ENCODE assay signal across 8 cellular contexts in the genomic region with DNA sequence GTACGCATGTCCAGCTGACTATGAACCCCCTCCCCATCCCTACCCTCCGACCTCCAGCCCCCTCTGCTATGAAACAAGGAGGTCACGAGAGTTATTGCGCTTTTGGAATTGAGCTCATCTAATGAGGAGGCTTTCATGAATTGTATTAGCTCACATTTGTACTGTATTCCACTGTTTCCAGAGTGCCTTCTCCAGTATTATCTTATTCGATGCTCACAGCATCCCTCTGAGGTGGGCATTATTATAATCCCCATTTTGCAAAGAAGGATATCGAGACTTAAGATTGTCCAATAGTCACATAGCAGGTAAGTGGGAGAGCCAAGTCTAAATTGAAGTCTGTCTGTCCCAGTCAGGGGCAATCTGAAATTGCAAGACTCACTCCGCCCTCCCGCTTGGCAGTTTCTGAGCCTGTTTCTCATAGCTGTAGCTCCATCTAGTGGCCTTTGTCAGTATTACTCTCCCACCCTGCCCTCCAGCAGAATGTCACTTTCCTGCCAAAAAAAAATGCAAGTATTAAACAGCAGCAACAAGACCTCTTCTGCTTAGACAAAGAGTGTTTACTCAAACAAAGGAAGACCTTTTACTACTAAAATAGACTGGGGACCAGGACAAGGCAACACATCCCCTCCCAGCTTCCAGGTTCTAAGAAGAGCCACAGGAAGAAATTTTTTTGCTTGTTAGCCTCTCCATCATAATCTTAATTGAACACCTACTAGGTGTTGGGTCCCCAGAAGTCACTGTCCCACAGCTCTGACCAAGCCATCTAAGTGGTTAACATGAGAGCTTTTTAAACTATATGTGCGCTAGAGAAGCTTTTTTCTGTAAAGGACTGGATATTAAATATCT. TPM values are rescaled to one million over a fixed set of nuclear protein-coding genes. Genes with fewer than 3 reads are reported as not detected.
DNase-seq lines count a peak whose midpoint lies in the region; ATAC-seq and TF ChIP-seq lines count a peak whose summit lies in the region.

No MANE protein-coding gene starts in this region.

- H3K56ac ChIP-seq in mesendoderm (ENCODE audit: low read length) = no peak overlapping the region

- H2BK120ac ChIP-seq in mesendoderm (ENCODE audit: low read depth, low read length) = no peak overlapping the region

- DNase-seq in NCI-H748 treated with DMSO at 0.1 percent for 48 hours (lab: John Stamatoyannopoulos, UW) = peak; percentile 79
- DNase-seq in activated CD4-positive, alpha-beta memory T cell treated with anti-CD3 and anti-CD28 coated beads for 36 hours = peak; percentile 59
- DNase-seq in effector memory CD4-positive, alpha-beta T cell = peak in 2 of 3 donors; percentile 6 to 24
- peak; percentile 72 for DNase-seq in mesendoderm
- peak; percentile 73 for DNase-seq in stimulated activated CD8-positive, alpha-beta memory T cell treated with anti-CD3 and anti-CD28 coated beads, Interleukin-4, amount 100 ng/mL, for 48 hours

- peaks cover 12% of the 10 kb centered on the region for H3K27me3 ChIP-seq in DOHH2 (ENCODE audit: control insufficient read depth, low read length)
- no peaks in the 10 kb centered on the region for H3K27me3 ChIP-seq in effector memory CD4-positive, alpha-beta T cell (replicated peaks; ENCODE audit: control insufficient read depth, insufficient read depth, low read length, poor library complexity, severe bottlenecking)
- H3K27me3 ChIP-seq in mesendoderm (ENCODE audit: insufficient read depth, low read length, poor library complexity) = no peaks in the 10 kb centered on the region

- H2BK5ac ChIP-seq in mesendoderm (ENCODE audit: low read length) = no peak overlapping the region

- H3K4me1 ChIP-seq in DOHH2 (ENCODE audit: control insufficient read depth, low read length) (peaks cover 23% of the 10 kb centered on the region), mesendoderm (ENCODE audit: control insufficient read depth, low read depth, low read length) (no peaks in the 10 kb centered on the region)
- no peaks in the 10 kb centered on the region for H3K4me1 ChIP-seq in effector memory CD4-positive, alpha-beta T cell (ENCODE audit: control insufficient read depth, insufficient read depth, low read length, poor library complexity, severe bottlenecking)

- H3K79me2 ChIP-seq in DOHH2 (ENCODE audit: control insufficient read depth, low read length) (no peaks in the 10 kb centered on the region), mesendoderm (ENCODE audit: control insufficient read depth, insufficient read depth, low read length) (no peaks in the 10 kb centered on the region)

- H3K9me3 Mint-ChIP-seq in activated CD4-positive, alpha-beta memory T cell treated with anti-CD3 and anti-CD28 coated beads for 36 hours = no peaks in the 10 kb centered on the region

- POLR2A ChIA-PET in activated CD4-positive, alpha-beta memory T cell treated with anti-CD3 and anti-CD28 coated beads for 36 hours (lab: Charles Lee) = no interaction called here

- H2BK15ac ChIP-seq in mesendoderm (replicated peaks; ENCODE audit: low read depth) = no peak overlapping the region

- H4K8ac ChIP-seq in mesendoderm (ENCODE audit: low read depth, low read length) = no peak overlapping the region

- CTCF ChIA-PET in activated CD4-positive, alpha-beta memory T cell treated with anti-CD3 and anti-CD28 coated beads for 36 hours (lab: Charles Lee) = interaction anchor here (0.6 to 6.8 kb wide), 17 partner anchors 10 to 1153 kb away, joined by 3 to 83 read pairs (median 3); no protein-coding TSS in a partner anchor

- no peak overlapping the region for H3K4me2 ChIP-seq in DOHH2 (ENCODE audit: low read length)
- no peak overlapping the region for H3K4me2 ChIP-seq in mesendoderm (ENCODE audit: low read length)

- intact Hi-C loops in activated CD4-positive, alpha-beta memory T cell treated with anti-CD3 and anti-CD28 coated beads for 36 hours (cut with micrococcal nuclease) = loop anchor here (1.0 kb wide), 1 partner anchor 101 kb away; no protein-coding TSS in a partner anchor

- H3K4me1 Mint-ChIP-seq in activated CD4-positive, alpha-beta memory T cell treated with anti-CD3 and anti-CD28 coated beads for 36 hours (ENCODE audit: low read depth) = no peaks in the 10 kb centered on the region

- H3K36me3 ChIP-seq in DOHH2 (ENCODE audit: control insufficient read depth, low read length) (no peaks in the 10 kb centered on the region), mesendoderm (ENCODE audit: control insufficient read depth, insufficient read depth, low read length) (no peaks in the 10 kb centered on the region)
- no peaks in the 10 kb centered on the region for H3K36me3 ChIP-seq in effector memory CD4-positive, alpha-beta T cell (ENCODE audit: control insufficient read depth, insufficient read depth, low read length)

- WGBS in mesendoderm (ENCODE audit: extremely low coverage, insufficient coverage, low lambda C conversion rate) = no CpG with 5 or more reads among the region's 9 CpGs

- H3K27ac ChIP-seq in DOHH2 (ENCODE audit: low read depth, low read length) = no peak overlapping the region
- H3K27ac ChIP-seq in effector memory CD4-positive, alpha-beta T cell (ENCODE audit: insufficient read depth, low read length, poor library complexity, severe bottlenecking) = no peak overlapping the region
- H3K27ac ChIP-seq in mesendoderm (ENCODE audit: low read depth, low read length) = no peak overlapping the region

- H3K79me1 ChIP-seq in mesendoderm (ENCODE audit: low read length) = no peaks in the 10 kb centered on the region

- no peak overlapping the region for H3K18ac ChIP-seq in mesendoderm (ENCODE audit: low read length)

- H3K4me3 Mint-ChIP-seq in activated CD4-positive, alpha-beta memory T cell treated with anti-CD3 and anti-CD28 coated beads for 36 hours = no peak overlapping the region

- H3K27me3 Mint-ChIP-seq in activated CD4-positive, alpha-beta memory T cell treated with anti-CD3 and anti-CD28 coated beads for 36 hours = peaks cover 22% of the 10 kb centered on the region

- no peaks in the 10 kb centered on the region for H4K20me1 ChIP-seq in DOHH2 (ENCODE audit: control insufficient read depth, insufficient read depth, low read depth, low read length)

- TF ChIP-seq CTCF in DOHH2 (IDR thresholded peaks at IDR 0.05; ENCODE audit: low read depth, low read length, poor library complexity, severe bottlenecking) = peak; percentile 83

- H3K23ac ChIP-seq in mesendoderm (ENCODE audit: low read length) = no peak overlapping the region

- H3K27ac Mint-ChIP-seq in activated CD4-positive, alpha-beta memory T cell treated with anti-CD3 and anti-CD28 coated beads for 36 hours = no peak overlapping the region

- no peak overlapping the region for H2AK5ac ChIP-seq in mesendoderm (ENCODE audit: low read length)

- H4K5ac ChIP-seq in mesendoderm (ENCODE audit: low read length) = no peak overlapping the region

- H3K9me2 ChIP-seq in DOHH2 (replicated peaks; ENCODE audit: control insufficient read depth, low read length) = no peaks in the 10 kb centered on the region

- no peak overlapping the region for H3K4ac ChIP-seq in mesendoderm (ENCODE audit: low read depth, low read length)

- ATAC-seq in HG03342 (IDR thresholded peaks at IDR 0.05; ENCODE audit: unreplicated experiment) (peak; percentile 82), GM19452 (IDR thresholded peaks at IDR 0.05; ENCODE audit: unreplicated experiment) (no peak)

- no peaks in the 10 kb centered on the region for H3K36me3 Mint-ChIP-seq in activated CD4-positive, alpha-beta memory T cell treated with anti-CD3 and anti-CD28 coated beads for 36 hours

- H3K9ac ChIP-seq in mesendoderm (ENCODE audit: low read length) = no peak overlapping the region

- no peaks in the 10 kb centered on the region; the same call in 1 of the 2 replicates for H3K9me3 ChIP-seq in DOHH2 (ENCODE audit: control insufficient read depth, insufficient read depth, low read length)
- no peaks in the 10 kb centered on the region for H3K9me3 ChIP-seq in effector memory CD4-positive, alpha-beta T cell (ENCODE audit: control insufficient read depth, low read length)

- no peak overlapping the region for H3K4me3 ChIP-seq in DOHH2 (ENCODE audit: low read length)
- H3K4me3 ChIP-seq in effector memory CD4-positive, alpha-beta T cell (ENCODE audit: insufficient read depth, low read depth, low read length, poor library complexity, severe bottlenecking) = no peak overlapping the region
- H3K4me3 ChIP-seq in mesendoderm (ENCODE audit: low read length) = no peak overlapping the region

- H3F3A ChIP-seq in DOHH2 (ENCODE audit: control insufficient read depth, insufficient read depth) = no peaks in the 10 kb centered on the region

RNA-seq across cellular contexts. Expression of a gene that starts 48.6 kb away (rescaled TPM):
- not detected for total RNA-seq in activated CD4-positive, alpha-beta memory T cell treated with anti-CD3 and anti-CD28 coated beads for 36 hours
- polyA plus RNA-seq in mesendoderm (2013, experiment 1 of 2) = 0.06 TPM
- 0.06 TPM for polyA plus RNA-seq in mesendoderm (2013, experiment 2 of 2)

Comparison
In these comparisons a context has a peak if more than half of its experiments do, and no peak if none do; other contexts are left out.
1. DNase-seq: peak in every context shown above with its lines; median percentile 79 in NCI-H748 treated with DMSO at 0.1 percent for 48 hours; 73 in stimulated activated CD8-positive, alpha-beta memory T cell treated with anti-CD3 and anti-CD28 coated beads, Interleukin-4, amount 100 ng/mL, for 48 hours; 72 in mesendoderm; 59 in activated CD4-positive, alpha-beta memory T cell treated with anti-CD3 and anti-CD28 coated beads for 36 hours; 15 in effector memory CD4-positive, alpha-beta T cell.